Comparison of ENCODE assay signal across 1 cellular context in the genomic region with DNA sequence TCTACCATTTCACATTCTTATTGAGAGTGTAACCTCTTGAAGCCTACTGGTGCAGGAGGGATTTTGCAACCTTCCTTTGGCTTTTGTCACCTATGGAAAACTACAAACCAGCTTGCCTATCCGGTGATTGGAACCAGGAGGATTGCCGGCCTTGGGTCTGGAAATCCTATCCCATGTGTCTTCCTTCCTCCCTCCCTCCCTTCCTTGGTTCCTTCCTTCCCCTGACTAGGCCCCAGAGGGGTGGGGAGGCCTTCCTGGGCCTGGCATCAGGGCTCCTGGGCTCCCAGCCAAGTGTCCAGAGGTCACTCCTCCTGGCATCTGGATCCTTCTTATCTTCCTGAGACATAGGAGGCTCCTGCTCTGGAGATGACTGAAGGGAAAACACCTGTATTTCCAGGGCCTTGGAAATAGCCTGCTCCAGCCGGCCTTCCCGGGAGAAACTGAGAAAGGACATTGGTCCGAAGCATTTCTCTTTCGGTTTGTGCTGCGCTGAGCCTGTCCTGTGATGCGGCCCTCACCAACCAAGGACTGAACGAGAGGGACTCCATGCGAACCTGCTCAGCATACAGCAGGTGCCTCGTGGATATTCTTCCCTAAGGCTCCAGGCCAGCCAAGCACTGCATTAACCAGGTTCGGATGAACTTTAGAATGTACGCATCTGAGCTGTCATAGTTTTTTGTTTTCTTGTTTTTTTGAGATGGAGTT.
TF ChIP-seq lines count a peak whose summit lies in the region.

No MANE protein-coding gene starts in this region.

TF ChIP-seq in H1, 55 proteins besides CTCF, POLR2A, EP300 and RAD21 (continued from another document):
- TF ChIP-seq, protein P1, sequence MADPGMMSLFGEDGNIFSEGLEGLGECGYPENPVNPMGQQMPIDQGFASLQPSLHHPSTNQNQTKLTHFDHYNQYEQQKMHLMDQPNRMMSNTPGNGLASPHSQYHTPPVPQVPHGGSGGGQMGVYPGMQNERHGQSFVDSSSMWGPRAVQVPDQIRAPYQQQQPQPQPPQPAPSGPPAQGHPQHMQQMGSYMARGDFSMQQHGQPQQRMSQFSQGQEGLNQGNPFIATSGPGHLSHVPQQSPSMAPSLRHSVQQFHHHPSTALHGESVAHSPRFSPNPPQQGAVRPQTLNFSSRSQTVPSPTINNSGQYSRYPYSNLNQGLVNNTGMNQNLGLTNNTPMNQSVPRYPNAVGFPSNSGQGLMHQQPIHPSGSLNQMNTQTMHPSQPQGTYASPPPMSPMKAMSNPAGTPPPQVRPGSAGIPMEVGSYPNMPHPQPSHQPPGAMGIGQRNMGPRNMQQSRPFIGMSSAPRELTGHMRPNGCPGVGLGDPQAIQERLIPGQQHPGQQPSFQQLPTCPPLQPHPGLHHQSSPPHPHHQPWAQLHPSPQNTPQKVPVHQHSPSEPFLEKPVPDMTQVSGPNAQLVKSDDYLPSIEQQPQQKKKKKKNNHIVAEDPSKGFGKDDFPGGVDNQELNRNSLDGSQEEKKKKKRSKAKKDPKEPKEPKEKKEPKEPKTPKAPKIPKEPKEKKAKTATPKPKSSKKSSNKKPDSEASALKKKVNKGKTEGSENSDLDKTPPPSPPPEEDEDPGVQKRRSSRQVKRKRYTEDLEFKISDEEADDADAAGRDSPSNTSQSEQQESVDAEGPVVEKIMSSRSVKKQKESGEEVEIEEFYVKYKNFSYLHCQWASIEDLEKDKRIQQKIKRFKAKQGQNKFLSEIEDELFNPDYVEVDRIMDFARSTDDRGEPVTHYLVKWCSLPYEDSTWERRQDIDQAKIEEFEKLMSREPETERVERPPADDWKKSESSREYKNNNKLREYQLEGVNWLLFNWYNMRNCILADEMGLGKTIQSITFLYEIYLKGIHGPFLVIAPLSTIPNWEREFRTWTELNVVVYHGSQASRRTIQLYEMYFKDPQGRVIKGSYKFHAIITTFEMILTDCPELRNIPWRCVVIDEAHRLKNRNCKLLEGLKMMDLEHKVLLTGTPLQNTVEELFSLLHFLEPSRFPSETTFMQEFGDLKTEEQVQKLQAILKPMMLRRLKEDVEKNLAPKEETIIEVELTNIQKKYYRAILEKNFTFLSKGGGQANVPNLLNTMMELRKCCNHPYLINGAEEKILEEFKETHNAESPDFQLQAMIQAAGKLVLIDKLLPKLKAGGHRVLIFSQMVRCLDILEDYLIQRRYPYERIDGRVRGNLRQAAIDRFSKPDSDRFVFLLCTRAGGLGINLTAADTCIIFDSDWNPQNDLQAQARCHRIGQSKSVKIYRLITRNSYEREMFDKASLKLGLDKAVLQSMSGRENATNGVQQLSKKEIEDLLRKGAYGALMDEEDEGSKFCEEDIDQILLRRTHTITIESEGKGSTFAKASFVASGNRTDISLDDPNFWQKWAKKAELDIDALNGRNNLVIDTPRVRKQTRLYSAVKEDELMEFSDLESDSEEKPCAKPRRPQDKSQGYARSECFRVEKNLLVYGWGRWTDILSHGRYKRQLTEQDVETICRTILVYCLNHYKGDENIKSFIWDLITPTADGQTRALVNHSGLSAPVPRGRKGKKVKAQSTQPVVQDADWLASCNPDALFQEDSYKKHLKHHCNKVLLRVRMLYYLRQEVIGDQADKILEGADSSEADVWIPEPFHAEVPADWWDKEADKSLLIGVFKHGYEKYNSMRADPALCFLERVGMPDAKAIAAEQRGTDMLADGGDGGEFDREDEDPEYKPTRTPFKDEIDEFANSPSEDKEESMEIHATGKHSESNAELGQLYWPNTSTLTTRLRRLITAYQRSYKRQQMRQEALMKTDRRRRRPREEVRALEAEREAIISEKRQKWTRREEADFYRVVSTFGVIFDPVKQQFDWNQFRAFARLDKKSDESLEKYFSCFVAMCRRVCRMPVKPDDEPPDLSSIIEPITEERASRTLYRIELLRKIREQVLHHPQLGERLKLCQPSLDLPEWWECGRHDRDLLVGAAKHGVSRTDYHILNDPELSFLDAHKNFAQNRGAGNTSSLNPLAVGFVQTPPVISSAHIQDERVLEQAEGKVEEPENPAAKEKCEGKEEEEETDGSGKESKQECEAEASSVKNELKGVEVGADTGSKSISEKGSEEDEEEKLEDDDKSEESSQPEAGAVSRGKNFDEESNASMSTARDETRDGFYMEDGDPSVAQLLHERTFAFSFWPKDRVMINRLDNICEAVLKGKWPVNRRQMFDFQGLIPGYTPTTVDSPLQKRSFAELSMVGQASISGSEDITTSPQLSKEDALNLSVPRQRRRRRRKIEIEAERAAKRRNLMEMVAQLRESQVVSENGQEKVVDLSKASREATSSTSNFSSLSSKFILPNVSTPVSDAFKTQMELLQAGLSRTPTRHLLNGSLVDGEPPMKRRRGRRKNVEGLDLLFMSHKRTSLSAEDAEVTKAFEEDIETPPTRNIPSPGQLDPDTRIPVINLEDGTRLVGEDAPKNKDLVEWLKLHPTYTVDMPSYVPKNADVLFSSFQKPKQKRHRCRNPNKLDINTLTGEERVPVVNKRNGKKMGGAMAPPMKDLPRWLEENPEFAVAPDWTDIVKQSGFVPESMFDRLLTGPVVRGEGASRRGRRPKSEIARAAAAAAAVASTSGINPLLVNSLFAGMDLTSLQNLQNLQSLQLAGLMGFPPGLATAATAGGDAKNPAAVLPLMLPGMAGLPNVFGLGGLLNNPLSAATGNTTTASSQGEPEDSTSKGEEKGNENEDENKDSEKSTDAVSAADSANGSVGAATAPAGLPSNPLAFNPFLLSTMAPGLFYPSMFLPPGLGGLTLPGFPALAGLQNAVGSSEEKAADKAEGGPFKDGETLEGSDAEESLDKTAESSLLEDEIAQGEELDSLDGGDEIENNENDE (IDR thresholded peaks at IDR 0.05; ENCODE audit: insufficient replicate concordance, low read length): no peak
- no peak for TF ChIP-seq TBP (IDR thresholded peaks at IDR 0.05; ENCODE audit: low read depth, low read length)
- no peak for TF ChIP-seq CTBP2 (IDR thresholded peaks at IDR 0.05; ENCODE audit: borderline replicate concordance, insufficient read depth, insufficient read length, low read length)
- no peak for TF ChIP-seq PHF8 (conservative IDR thresholded peaks at IDR 0.05; ENCODE audit: low read depth, low read length)
- TF ChIP-seq RFX5 (IDR thresholded peaks at IDR 0.05; ENCODE audit: borderline replicate concordance, low read depth, low read length): no peak
- no peak for TF ChIP-seq GABPA (IDR thresholded peaks at IDR 0.05; ENCODE audit: borderline replicate concordance, insufficient read depth, low read length)
- TF ChIP-seq FOSL1 (IDR thresholded peaks at IDR 0.05; ENCODE audit: insufficient read depth, low read depth, low read length): no peak
- TF ChIP-seq BCL11A (IDR thresholded peaks at IDR 0.05; ENCODE audit: low read depth in 2 of 2, low read length in 2 of 2): no peak
- no peak for TF ChIP-seq NRF1 (IDR thresholded peaks at IDR 0.05; ENCODE audit: low read depth, low read length)
- no peak for TF ChIP-seq TAF1 (IDR thresholded peaks at IDR 0.05; ENCODE audit: low read depth, low read length)
- no peak for TF ChIP-seq HDAC2 (IDR thresholded peaks at IDR 0.05; ENCODE audit: borderline replicate concordance in 1 of 2, low read depth in 2 of 2, low read length in 2 of 2)
- no peak for TF ChIP-seq RXRA (IDR thresholded peaks at IDR 0.05; ENCODE audit: insufficient read depth, low read depth, low read length)
- TF ChIP-seq SIX5 (IDR thresholded peaks at IDR 0.05; ENCODE audit: low read depth, low read length): no peak
- TF ChIP-seq SP4 (IDR thresholded peaks at IDR 0.05; ENCODE audit: low read length): no peak
